ENCODE assay signal across 8 cellular contexts in genomic region chr21:9751087-9751585, GRCh38.
DNase-seq lines count a peak whose midpoint lies in the region; ATAC-seq, FAIRE-seq and TF ChIP-seq lines count a peak whose summit lies in the region.
"Not testable (repeated sequence)": the region's sequence is repeated elsewhere in the genome, so short reads cannot be mapped to it uniquely, and the experiment has no call there.

No MANE protein-coding gene starts in this region.

- H4K8ac ChIP-seq in mesenchymal stem cell (ENCODE audit: low read length): not testable (repeated sequence)

- H3K9ac ChIP-seq in HUES48 (ENCODE audit: low read depth, low read length); K562 (ENCODE audit: insufficient read depth in 1 of 2, low read depth in 2 of 2, low read length in 2 of 2); mesenchymal stem cell (ENCODE audit: low read length): not testable (repeated sequence)

- H3K79me2 ChIP-seq in K562 (ENCODE audit: control insufficient read depth, insufficient read depth, low read length): not testable (repeated sequence)

- not testable (repeated sequence) for H3K18ac ChIP-seq in mesenchymal stem cell (ENCODE audit: low read depth in 1 of 2, low read length in 2 of 2)

- not testable (repeated sequence) for H2AFZ ChIP-seq in K562 (ENCODE audit: low read depth, low read length); mesenchymal stem cell (ENCODE audit: low read depth, low read length)

- 1% methylated on average over 6 of the region's 6 CpGs for WGBS in K562 (ENCODE audit: insufficient coverage, low coverage, missing lambda C conversion rate)
- WGBS in gastroesophageal sphincter (ENCODE audit: low coverage in 1 of 2), 2 donors: 73 to 79% methylated on average over 6 of the region's 6 CpGs
- WGBS in mesenchymal stem cell: 53% methylated on average over 6 of the region's 6 CpGs
- 65 to 66% methylated on average over 6 of the region's 6 CpGs for WGBS in aorta, 2 donors

- not testable (repeated sequence) for H3K4me1 ChIP-seq in HUES48 (ENCODE audit: control insufficient read depth, insufficient read depth, low read length); K562 (replicated peaks in 1 of 2; ENCODE audit: control insufficient read depth in 2 of 2, insufficient read depth in 2 of 2, low read length in 2 of 2); gastroesophageal sphincter; mesenchymal stem cell (ENCODE audit: control insufficient read depth, insufficient read depth, low read depth, low read length); aorta (ENCODE audit: control insufficient read depth in 1 of 2, insufficient read depth in 2 of 2, low read length in 2 of 2)

- not testable (repeated sequence) for DNase-seq in K562 (ENCODE audit: extremely low read depth in 1 of 4, low spot score in 3 of 4); mesenchymal stem cell; aorta
- DNase-seq in osteocyte (ENCODE audit: extremely low spot score, unreplicated experiment): peak; percentile 87

- not testable (repeated sequence) for H3K27me3 ChIP-seq in HUES48 (ENCODE audit: control insufficient read depth, insufficient read depth, low read length); K562 (ENCODE audit: control insufficient read depth in 2 of 2, insufficient read depth in 2 of 2, low read length in 2 of 2); mesenchymal stem cell (ENCODE audit: control insufficient read depth in 1 of 2, insufficient read depth in 1 of 2, low read length in 2 of 2); aorta (ENCODE audit: control insufficient read depth in 1 of 2, insufficient read depth in 2 of 2, low read length in 1 of 2)
- H3K27me3 ChIP-seq in gastroesophageal sphincter: peaks cover 24% of the 10 kb centered on the region

- H3K4me3 ChIP-seq in HUES48 (ENCODE audit: low read depth, low read length) (peak overlapping the region; percentile 22; the same call in 1 of the 2 replicates), iPS-18c (ENCODE audit: insufficient read depth, low read depth, low read length) (peak overlapping the region; percentile 32; the same call in 1 of the 2 replicates)
- not testable (repeated sequence) for H3K4me3 ChIP-seq in K562; gastroesophageal sphincter; mesenchymal stem cell (ENCODE audit: insufficient read depth in 1 of 2, low read depth in 1 of 2, low read length in 2 of 2); aorta (ENCODE audit: low read length in 2 of 2)

- H3K36me3 Mint-ChIP-seq in osteocyte (ENCODE audit: unreplicated experiment); stimulated activated memory B cell treated with anti-CD40 and anti-IgM and Interleukin-4, amounts not matched to agents 10 μg/mL and 1 μg/mL and 100 μg/mL, for 72 hours: not testable (repeated sequence)

- H3K14ac ChIP-seq in mesenchymal stem cell (ENCODE audit: low read length in 2 of 2): not testable (repeated sequence)

- H2BK12ac ChIP-seq in mesenchymal stem cell (ENCODE audit: low read length in 2 of 2): not testable (repeated sequence)

- H4K20me1 ChIP-seq in K562 (replicated peaks; ENCODE audit: control insufficient read depth, insufficient read depth, low read length): not testable (repeated sequence)

- not testable (repeated sequence) for TF ChIP-seq EP300 in K562 (IDR thresholded peaks at IDR 0.05; ENCODE audit: low read length); gastroesophageal sphincter (IDR thresholded peaks at IDR 0.05)

- not testable (repeated sequence) for TF ChIP-seq POLR2A in K562 (conservative IDR thresholded peaks at IDR 0.05); gastroesophageal sphincter (IDR thresholded peaks at IDR 0.05)

- not testable (repeated sequence) for H3K27ac ChIP-seq in HUES48 (ENCODE audit: low read depth, low read length); K562 (ENCODE audit: extremely low read depth, low read depth, low read length); gastroesophageal sphincter; mesenchymal stem cell (ENCODE audit: low read length, poor library complexity, severe bottlenecking); aorta (ENCODE audit: low read depth in 1 of 2, low read length in 2 of 2)

- peak; percentile 25 for ATAC-seq in K562
- ATAC-seq in gastroesophageal sphincter: peak; percentile 7
- ATAC-seq in stimulated activated memory B cell treated with anti-CD40 and anti-IgM and Interleukin-4, amounts not matched to agents 10 μg/mL and 1 μg/mL and 100 μg/mL, for 72 hours: peak; percentile 8
- ATAC-seq in aorta (ENCODE audit: low FRiP score): peak; percentile 1

- H2BK5ac ChIP-seq in mesenchymal stem cell (ENCODE audit: low read depth, low read length, poor library complexity, severe bottlenecking): not testable (repeated sequence)

- not testable (repeated sequence) for H3K9me1 ChIP-seq in K562 (ENCODE audit: control insufficient read depth, insufficient read depth, low read length)

- peak overlapping the region; percentile 28 for H4K91ac ChIP-seq in mesenchymal stem cell (ENCODE audit: low read length)

- intact Hi-C loops in K562 (cut with micrococcal nuclease); aorta (cut with DNase I): not testable (repeated sequence)

- H3K36me3 ChIP-seq in HUES48 (ENCODE audit: control insufficient read depth, insufficient read depth, low read length); K562 (ENCODE audit: control insufficient read depth, insufficient read depth, low read length); gastroesophageal sphincter; mesenchymal stem cell (ENCODE audit: control insufficient read depth in 1 of 2, insufficient read depth in 2 of 2, low read depth in 1 of 2, low read length in 2 of 2); aorta (ENCODE audit: control insufficient read depth in 1 of 2, insufficient read depth in 2 of 2, low read length in 1 of 2): not testable (repeated sequence)

- H3K4me2 ChIP-seq in K562 (ENCODE audit: insufficient read depth, low read length); mesenchymal stem cell (ENCODE audit: low read length, poor library complexity, severe bottlenecking): not testable (repeated sequence)

- not testable (repeated sequence) for TF ChIP-seq RAD21 in K562 (CRISPR knock-in tag; conservative IDR thresholded peaks at IDR 0.05 in 1 of 2, IDR thresholded peaks at IDR 0.05 in 1 of 2)

- in situ Hi-C loops in K562 (cut with MboI): not testable (repeated sequence)

- H3K4me1 Mint-ChIP-seq in osteocyte (ENCODE audit: unreplicated experiment); stimulated activated memory B cell treated with anti-CD40 and anti-IgM and Interleukin-4, amounts not matched to agents 10 μg/mL and 1 μg/mL and 100 μg/mL, for 72 hours: not testable (repeated sequence)

- H2BK15ac ChIP-seq in mesenchymal stem cell (ENCODE audit: low read depth, poor library complexity, severe bottlenecking): not testable (repeated sequence)

- H3K4me3 Mint-ChIP-seq in osteocyte (ENCODE audit: unreplicated experiment); stimulated activated memory B cell treated with anti-CD40 and anti-IgM and Interleukin-4, amounts not matched to agents 10 μg/mL and 1 μg/mL and 100 μg/mL, for 72 hours: not testable (repeated sequence)

- H3K23ac ChIP-seq in mesenchymal stem cell (ENCODE audit: low read length in 2 of 2): not testable (repeated sequence)

- H3K4ac ChIP-seq in mesenchymal stem cell (ENCODE audit: low read depth in 1 of 2, low read length in 2 of 2): not testable (repeated sequence)

- TF ChIP-seq CTCF in K562 (IDR thresholded peaks at IDR 0.05 in 2 of 3, conservative IDR thresholded peaks at IDR 0.05 in 1 of 3; ENCODE audit: insufficient read depth in 2 of 3, low read depth in 1 of 3, low read length in 3 of 3); gastroesophageal sphincter (IDR thresholded peaks at IDR 0.05); osteocyte (IDR thresholded peaks at IDR 0.05): not testable (repeated sequence)

- CTCF ChIA-PET in K562 (lab: Yijun Ruan, JAX; ENCODE audit: low intra/inter-chr PET ratio): not testable (repeated sequence)

- not testable (repeated sequence) for H3K27ac Mint-ChIP-seq in osteocyte (ENCODE audit: unreplicated experiment); stimulated activated memory B cell treated with anti-CD40 and anti-IgM and Interleukin-4, amounts not matched to agents 10 μg/mL and 1 μg/mL and 100 μg/mL, for 72 hours

- H3K79me1 ChIP-seq in mesenchymal stem cell (replicated peaks; ENCODE audit: low read length, poor library complexity, severe bottlenecking): not testable (repeated sequence)

- POLR2A ChIA-PET in K562 (lab: Yijun Ruan, JAX): not testable (repeated sequence)

- not testable (repeated sequence) for H2BK120ac ChIP-seq in mesenchymal stem cell (ENCODE audit: low read depth, low read length)

- FAIRE-seq in K562 (lab: Jason Lieb, UNC): not testable (repeated sequence)

- H3K9me3 ChIP-seq in HUES48 (ENCODE audit: control insufficient read depth, insufficient read depth, low read length) (peaks cover 96% of the 10 kb centered on the region), iPS-18c (ENCODE audit: control insufficient read depth, insufficient read depth, low read length) (peaks cover 35% of the 10 kb centered on the region), mesenchymal stem cell (ENCODE audit: control insufficient read depth, low read length) (peaks cover 18% of the 10 kb centered on the region)
- H3K9me3 ChIP-seq in K562 (replicated peaks; ENCODE audit: control insufficient read depth, insufficient read depth, low read depth, low read length); gastroesophageal sphincter; aorta (ENCODE audit: control insufficient read depth, low read length): not testable (repeated sequence)

- not testable (repeated sequence) for BruUV-seq in K562 (replicated peaks; lab: Mats Ljungman, UMichigan)

- not testable (repeated sequence) for H3K27me3 Mint-ChIP-seq in osteocyte (ENCODE audit: unreplicated experiment); stimulated activated memory B cell treated with anti-CD40 and anti-IgM and Interleukin-4, amounts not matched to agents 10 μg/mL and 1 μg/mL and 100 μg/mL, for 72 hours

- not testable (repeated sequence) for H2AK5ac ChIP-seq in mesenchymal stem cell (ENCODE audit: low read length, severe bottlenecking)

- peaks cover 20% of the 10 kb centered on the region for H3K9me3 Mint-ChIP-seq in osteocyte (ENCODE audit: unreplicated experiment)
- H3K9me3 Mint-ChIP-seq in stimulated activated memory B cell treated with anti-CD40 and anti-IgM and Interleukin-4, amounts not matched to agents 10 μg/mL and 1 μg/mL and 100 μg/mL, for 72 hours: not testable (repeated sequence)
